ENCODE assay signal across 32 cellular contexts in genomic region chr19:41018736-41019290, GRCh38. TPM values are rescaled to one million over a fixed set of nuclear protein-coding genes. Genes with fewer than 3 reads are reported as not detected.
"Had no signal": no experiment of that assay in that cellular context is flagged by ENCODE, and none has a peak within 500 bp of the region (broad histone marks: within the 10 kb centered on the region; RNA-seq: fewer than 3 reads in every experiment).

No MANE protein-coding gene starts in this region.

- H3K27ac Mint-ChIP-seq: dendritic cell treated with granulocyte-macrophage colony-stimulating factor and Interleukin-4, amounts not matched to agents 40 ng/mL and 50 ng/mL, for 4 days; effector memory CD8-positive, alpha-beta T cell; immature natural killer cell; memory B cell had no signal

- H3K27me3 ChIP-seq: gastrocnemius medialis had no signal

- ATAC-seq: effector memory CD8-positive, alpha-beta T cell; gastrocnemius medialis; heart right ventricle; left colon; left lung; left ventricle myocardium superior; naive thymus-derived CD4-positive, alpha-beta T cell had no signal

- H3K9me3 ChIP-seq: esophagus squamous epithelium, gastrocnemius medialis, heart right ventricle, left lung had no signal

- H3K4me1 ChIP-seq: esophagus squamous epithelium, gastrocnemius medialis, heart right ventricle, left lung had no signal

- H3K4me1 Mint-ChIP-seq: memory B cell had no signal

- H3K36me3 ChIP-seq: esophagus squamous epithelium, gastrocnemius medialis, heart right ventricle, left lung had no signal

- H3K27ac ChIP-seq: esophagus squamous epithelium, gastrocnemius medialis, heart right ventricle, left lung had no signal

- H3K36me3 Mint-ChIP-seq: immature natural killer cell; memory B cell; naive thymus-derived CD4-positive, alpha-beta T cell had no signal

- H3K4me3 ChIP-seq: esophagus squamous epithelium, gastrocnemius medialis, heart right ventricle, left lung, lung had no signal

- H3K4me3 Mint-ChIP-seq: dendritic cell treated with granulocyte-macrophage colony-stimulating factor and Interleukin-4, amounts not matched to agents 40 ng/mL and 50 ng/mL, for 4 days; effector memory CD8-positive, alpha-beta T cell; immature natural killer cell; memory B cell; naive thymus-derived CD4-positive, alpha-beta T cell had no signal

- H3K9me3 Mint-ChIP-seq: dendritic cell treated with granulocyte-macrophage colony-stimulating factor and Interleukin-4, amounts not matched to agents 40 ng/mL and 50 ng/mL, for 4 days; effector memory CD8-positive, alpha-beta T cell; immature natural killer cell; memory B cell had no signal

- FAIRE-seq: colon, endothelial cell of umbilical vein, kidney had no signal

- DNase-seq: cortex of kidney; effector CD8-positive, alpha-beta T cell; effector memory CD8-positive, alpha-beta T cell; esophagus squamous epithelium; foreskin fibroblast; foreskin melanocyte; gastrocnemius medialis; glutamatergic neuron; head of caudate nucleus; heart right ventricle; hippocampal formation; immature natural killer cell; islet precursor cell; kidney; kidney glomerular epithelial cell; left colon; left lung; left ventricle myocardium superior; mammary epithelial cell; mesendoderm; midbrain; naive thymus-derived CD4-positive, alpha-beta T cell had no signal

RNA-seq across cellular contexts. Expression of gene CYP2B6, which starts 27.7 kb away (rescaled TPM):
- total RNA-seq: cerebellum; dermis microvascular lymphatic vessel endothelial cell; endothelial cell of umbilical vein; esophagus squamous epithelium; gastrocnemius medialis; glomerular endothelial cell; heart right ventricle; left ventricle myocardium superior; mammary epithelial cell; mononuclear cell; naive thymus-derived CD4-positive, alpha-beta T cell had no signal
- polyA plus RNA-seq: endothelial cell of umbilical vein; esophagus; heart right ventricle; immature natural killer cell; mammary epithelial cell; naive thymus-derived CD4-positive, alpha-beta T cell had no signal
